In the genomic region with DNA sequence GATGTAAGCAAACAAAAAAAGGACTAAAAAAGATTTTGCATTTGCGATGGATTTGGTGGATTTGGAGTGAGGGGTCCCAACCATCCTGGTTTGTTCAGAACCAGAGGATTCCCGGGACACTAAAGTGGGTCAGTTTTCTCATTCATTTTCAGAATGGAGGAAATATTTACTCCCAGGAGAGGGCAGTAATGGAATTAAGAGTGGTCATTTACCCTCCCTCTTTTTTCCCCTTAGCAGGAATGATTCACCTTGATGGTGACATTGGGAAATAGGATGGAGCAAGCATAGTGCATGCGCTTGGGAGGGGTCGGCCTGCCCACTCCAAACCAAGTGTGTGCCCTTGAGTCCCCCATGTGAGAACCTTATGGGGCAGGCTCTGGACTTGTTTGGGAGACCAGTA, we compare ENCODE assay signal across 20 cellular contexts.
DNase-seq lines count a peak whose midpoint lies in the region; ATAC-seq and TF ChIP-seq lines count a peak whose summit lies in the region.
"Had no signal": no experiment of that assay in that cellular context is flagged by ENCODE, and none has a peak within 500 bp of the region (broad histone marks: within the 10 kb centered on the region; RNA-seq: fewer than 3 reads in every experiment).

No MANE protein-coding gene starts in this region.

- no peak overlapping the region for H4K5ac ChIP-seq in mesendoderm (ENCODE audit: low read length)

- no peak overlapping the region for H3K4ac ChIP-seq in mesendoderm (ENCODE audit: low read depth, low read length)

- H3K4me3 ChIP-seq in mesendoderm (ENCODE audit: low read length), result no peak overlapping the region
- no peak overlapping the region for H3K4me3 ChIP-seq in lower lobe of right lung
- H3K4me3 ChIP-seq: tibial artery had no signal

- H3K9me3 Mint-ChIP-seq in activated naive CD4-positive, alpha-beta T cell treated with anti-CD3 and anti-CD28 coated beads for 36 hours, result peaks cover 4% of the 10 kb centered on the region
- H3K9me3 Mint-ChIP-seq: activated T-cell treated with anti-CD3 and anti-CD28 coated beads, Interleukin-2, amount 50 U/mL, for 24 hours had no signal

- no peaks in the 10 kb centered on the region for H3K79me2 ChIP-seq in mesendoderm (ENCODE audit: control insufficient read depth, insufficient read depth, low read length)

- no peak overlapping the region for H3K23ac ChIP-seq in mesendoderm (ENCODE audit: low read length)

- CTCF ChIA-PET in activated naive CD4-positive, alpha-beta T cell treated with anti-CD3 and anti-CD28 coated beads for 36 hours (lab: Charles Lee), result no interaction called here

- H3K9me3 ChIP-seq in lower lobe of right lung, result no peaks in the 10 kb centered on the region
- H3K9me3 ChIP-seq: tibial artery had no signal

- H3K56ac ChIP-seq in mesendoderm (ENCODE audit: low read length), result no peak overlapping the region

- no peak overlapping the region for H2AK5ac ChIP-seq in mesendoderm (ENCODE audit: low read length)

- H3K4me1 Mint-ChIP-seq in activated naive CD4-positive, alpha-beta T cell treated with anti-CD3 and anti-CD28 coated beads for 36 hours (ENCODE audit: low read depth), result no peaks in the 10 kb centered on the region
- H3K4me1 Mint-ChIP-seq: activated naive CD8-positive, alpha-beta T cell treated with anti-CD3 and anti-CD28 coated beads, Interleukin-2, amount 50 U/mL, for 24 hours had no signal

- H4K8ac ChIP-seq in mesendoderm (ENCODE audit: low read depth, low read length), result no peak overlapping the region

- H3K27ac Mint-ChIP-seq in activated naive CD4-positive, alpha-beta T cell treated with anti-CD3 and anti-CD28 coated beads for 36 hours, result no peak overlapping the region
- H3K27ac Mint-ChIP-seq: activated naive CD8-positive, alpha-beta T cell treated with anti-CD3 and anti-CD28 coated beads, Interleukin-2, amount 50 U/mL, for 24 hours; activated T-cell treated with anti-CD3 and anti-CD28 coated beads, Interleukin-2, amount 50 U/mL, for 24 hours; CD4-positive, alpha-beta T cell; natural killer cell treated with Interleukin-12 subunit alpha and Interleukin-12 subunit beta and Interleukin-15 and Interleukin-18, amount 100 ng/mL, for 72 hours had no signal

- H3K9ac ChIP-seq in mesendoderm (ENCODE audit: low read length), result no peak overlapping the region

- H3K79me1 ChIP-seq in mesendoderm (ENCODE audit: low read length), result no peaks in the 10 kb centered on the region

- H3K36me3 ChIP-seq in mesendoderm (ENCODE audit: control insufficient read depth, insufficient read depth, low read length) (no peaks in the 10 kb centered on the region), lower lobe of right lung (no peaks in the 10 kb centered on the region)
- H3K36me3 ChIP-seq: tibial artery had no signal

- DNase-seq in NCI-H748 (lab: John Stamatoyannopoulos, UW; ENCODE audit: unreplicated experiment) (peak; percentile 20), NCI-H748 treated with DMSO at 0.1 percent for 48 hours (lab: John Stamatoyannopoulos, UW) (no peak), HT-29 (ENCODE audit: low spot score) (peak; percentile 3), amniotic epithelial cell (ENCODE audit: low read depth) (peak; percentile 7), mesendoderm (peak; percentile 50), lower lobe of right lung (no peak)
- no peak for DNase-seq in activated naive CD4-positive, alpha-beta T cell treated with anti-CD3 and anti-CD28 coated beads for 36 hours
- DNase-seq in stimulated activated CD4-positive, alpha-beta T cell treated with anti-CD3 and anti-CD28 coated beads, Interleukin-4, amount 100 ng/mL, for 4 hours, result no peak
- DNase-seq: activated CD4-positive, alpha-beta T cell treated with anti-CD3 and anti-CD28 coated beads for 48 hours; activated gamma-delta T cell treated with Interleukin-2 at 50 U/mL for 16 hours; activated naive CD8-positive, alpha-beta T cell treated with anti-CD3 and anti-CD28 coated beads, Interleukin-2, amount 50 U/mL, for 24 hours; activated T-cell treated with anti-CD3 and anti-CD28 coated beads, Interleukin-2, amount 50 U/mL, for 24 hours; CD4-positive, alpha-beta T cell; kidney; MV-4-11; NCI-H524 treated with DMSO at 0.1 percent for 48 hours; small intestine; stimulated activated CD4-positive, alpha-beta T cell treated with anti-CD3 and anti-CD28 coated beads, Interleukin-2, amount 100 ng/mL, for 24 hours; tibial artery had no signal

- no CpG with 5 or more reads among the region's 4 CpGs for WGBS in mesendoderm (ENCODE audit: extremely low coverage, insufficient coverage, low lambda C conversion rate)

- no peak overlapping the region for H2BK120ac ChIP-seq in mesendoderm (ENCODE audit: low read depth, low read length)

- H3K4me1 ChIP-seq in mesendoderm (ENCODE audit: control insufficient read depth, low read depth, low read length) (no peaks in the 10 kb centered on the region), lower lobe of right lung (no peaks in the 10 kb centered on the region)
- H3K4me1 ChIP-seq: tibial artery had no signal

- H3K27me3 ChIP-seq in mesendoderm (ENCODE audit: insufficient read depth, low read length, poor library complexity) (no peaks in the 10 kb centered on the region), lower lobe of right lung (ENCODE audit: low read depth) (no peaks in the 10 kb centered on the region)
- H3K27me3 ChIP-seq: tibial artery had no signal

- intact Hi-C loops in lower lobe of right lung (cut with DNase I), result no loop called here
- intact Hi-C loops in activated naive CD4-positive, alpha-beta T cell treated with anti-CD3 and anti-CD28 coated beads for 36 hours (cut with micrococcal nuclease), result no loop called here

- H3K27me3 Mint-ChIP-seq in activated naive CD4-positive, alpha-beta T cell treated with anti-CD3 and anti-CD28 coated beads for 36 hours (ENCODE audit: low read depth), result peaks cover 3% of the 10 kb centered on the region

- no peaks in the 10 kb centered on the region for H3K36me3 Mint-ChIP-seq in activated naive CD4-positive, alpha-beta T cell treated with anti-CD3 and anti-CD28 coated beads for 36 hours (ENCODE audit: low read depth)
- H3K36me3 Mint-ChIP-seq: natural killer cell treated with Interleukin-12 subunit alpha and Interleukin-12 subunit beta and Interleukin-15 and Interleukin-18, amount 100 ng/mL, for 72 hours had no signal

- H3K4me2 ChIP-seq in mesendoderm (ENCODE audit: low read length), result no peak overlapping the region

- no peak overlapping the region for H3K4me3 Mint-ChIP-seq in activated naive CD4-positive, alpha-beta T cell treated with anti-CD3 and anti-CD28 coated beads for 36 hours
- H3K4me3 Mint-ChIP-seq: activated naive CD8-positive, alpha-beta T cell treated with anti-CD3 and anti-CD28 coated beads, Interleukin-2, amount 50 U/mL, for 24 hours; activated T-cell treated with anti-CD3 and anti-CD28 coated beads, Interleukin-2, amount 50 U/mL, for 24 hours; CD4-positive, alpha-beta T cell; natural killer cell treated with Interleukin-12 subunit alpha and Interleukin-12 subunit beta and Interleukin-15 and Interleukin-18, amount 100 ng/mL, for 72 hours had no signal

- H2BK5ac ChIP-seq in mesendoderm (ENCODE audit: low read length), result no peak overlapping the region

- no peak for ATAC-seq in lower lobe of right lung
- ATAC-seq: activated naive CD8-positive, alpha-beta T cell treated with anti-CD3 and anti-CD28 coated beads, Interleukin-2, amount 50 U/mL, for 24 hours; natural killer cell treated with Interleukin-12 subunit alpha and Interleukin-12 subunit beta and Interleukin-15 and Interleukin-18, amount 100 ng/mL, for 72 hours had no signal

- H2BK15ac ChIP-seq in mesendoderm (replicated peaks; ENCODE audit: low read depth), result no peak overlapping the region

- H3K27ac ChIP-seq in mesendoderm (ENCODE audit: low read depth, low read length), result no peak overlapping the region
- no peak overlapping the region for H3K27ac ChIP-seq in lower lobe of right lung
- H3K27ac ChIP-seq: tibial artery had no signal

- no peak overlapping the region for H3K18ac ChIP-seq in mesendoderm (ENCODE audit: low read length)

- no peak for TF ChIP-seq CTCF in lower lobe of right lung (IDR thresholded peaks at IDR 0.05)

Comparison
In these comparisons a context has a peak if more than half of its experiments do, and no peak if none do; other contexts are left out.
1. DNase-seq: peak in NCI-H748 (single experiment), HT-29 (single experiment), amniotic epithelial cell (single experiment) and mesendoderm (single experiment); none in NCI-H748 treated with DMSO at 0.1 percent for 48 hours (single experiment), lower lobe of right lung (single experiment), activated naive CD4-positive, alpha-beta T cell treated with anti-CD3 and anti-CD28 coated beads for 36 hours (single experiment) and stimulated activated CD4-positive, alpha-beta T cell treated with anti-CD3 and anti-CD28 coated beads, Interleukin-4, amount 100 ng/mL, for 4 hours (0 of 2).